In the genomic region with DNA sequence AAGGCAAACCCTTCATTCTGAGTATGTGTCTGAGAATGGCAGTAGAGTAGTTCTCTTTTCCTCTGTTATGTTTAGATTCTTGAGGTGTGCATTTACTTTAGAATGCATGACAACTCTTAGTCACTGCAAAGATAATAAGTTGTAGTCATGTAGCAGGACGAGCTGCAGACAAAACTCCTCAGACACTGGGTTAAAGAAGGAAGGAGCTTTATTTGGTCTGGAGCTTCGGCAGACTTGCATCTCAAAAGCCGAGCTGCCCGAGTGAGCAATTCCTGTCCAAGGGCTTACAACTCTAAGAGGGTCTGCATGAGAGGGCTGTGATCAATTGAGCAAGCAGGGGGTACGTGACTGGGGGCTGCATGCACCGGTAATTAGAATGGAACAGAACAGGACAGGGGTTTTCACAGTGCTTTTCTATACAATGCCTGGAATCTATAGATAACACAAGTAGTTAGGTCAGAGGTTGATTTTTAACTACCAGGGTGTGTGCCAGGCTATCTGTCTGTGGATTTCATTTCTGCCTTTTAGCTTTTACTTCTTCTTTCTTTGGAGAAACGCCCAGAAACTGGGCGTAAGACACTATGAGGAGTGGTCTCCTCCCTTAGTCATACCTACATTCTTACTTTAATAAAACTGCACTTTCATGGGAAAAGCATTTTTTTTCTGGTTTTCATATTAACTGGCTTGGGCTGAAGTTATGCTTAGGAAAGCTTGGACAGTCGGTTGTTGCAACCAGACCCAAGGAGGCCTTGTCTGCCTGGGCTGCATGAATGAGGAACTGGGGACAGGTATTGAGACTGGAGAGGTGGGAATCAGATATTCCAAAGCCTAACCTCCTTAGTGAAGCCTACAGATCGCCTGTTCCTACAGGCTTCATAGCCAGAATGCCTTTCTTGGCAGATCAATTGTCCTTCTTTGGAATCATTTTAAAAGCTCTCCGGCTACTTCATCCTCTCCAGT, we compare ENCODE assay signal across 1 cellular context.
TF ChIP-seq lines count a peak whose summit lies in the region.

No MANE protein-coding gene starts in this region.

TF ChIP-seq in H1, 55 proteins besides CTCF, POLR2A, EP300 and RAD21 (continued from another document):
- no peak for TF ChIP-seq RFX5 (IDR thresholded peaks at IDR 0.05; ENCODE audit: borderline replicate concordance, low read depth, low read length)
- TF ChIP-seq NANOG (IDR thresholded peaks at IDR 0.05; ENCODE audit: insufficient read depth, low read depth, low read length, poor library complexity, severe bottlenecking) = no peak
- TF ChIP-seq USF2 (IDR thresholded peaks at IDR 0.05; ENCODE audit: low read length) = no peak
- no peak for TF ChIP-seq CREB1 (IDR thresholded peaks at IDR 0.05)
- TF ChIP-seq KDM5A (IDR thresholded peaks at IDR 0.05; ENCODE audit: low read length) = no peak
- TF ChIP-seq TCF12 (IDR thresholded peaks at IDR 0.05; ENCODE audit: low read depth, low read length) = no peak
- TF ChIP-seq CHD1 (IDR thresholded peaks at IDR 0.05; ENCODE audit: low read depth, low read length) = no peak
- TF ChIP-seq SUZ12 (IDR thresholded peaks at IDR 0.05; ENCODE audit: low read length) = no peak
- TF ChIP-seq CTBP2 (IDR thresholded peaks at IDR 0.05; ENCODE audit: borderline replicate concordance, insufficient read depth, insufficient read length, low read length) = no peak
- no peak for TF ChIP-seq CHD7 (IDR thresholded peaks at IDR 0.05; ENCODE audit: insufficient replicate concordance, low read length)
